In the genomic region with DNA sequence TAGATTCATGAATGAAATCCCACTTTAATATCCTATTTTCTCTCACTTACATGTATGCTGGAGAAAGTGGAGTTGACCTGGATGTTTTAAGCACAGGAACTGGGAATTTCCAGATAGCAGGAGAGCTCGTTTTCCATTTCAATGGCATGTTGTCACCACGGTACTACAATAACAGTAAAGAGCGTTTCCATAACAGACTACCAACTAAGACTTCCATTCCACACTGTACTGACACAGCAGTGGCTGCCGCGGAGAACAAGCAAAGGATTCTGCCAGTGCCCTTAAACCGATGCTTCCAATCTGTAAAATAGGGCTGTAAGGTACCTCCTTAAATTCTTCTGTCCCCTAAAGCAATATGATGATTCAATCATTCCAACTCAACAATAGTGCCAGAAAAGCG, we compare ENCODE assay signal across 15 cellular contexts.
DNase-seq lines count a peak whose midpoint lies in the region; ATAC-seq, FAIRE-seq and TF ChIP-seq lines count a peak whose summit lies in the region.
"Had no signal": no experiment of that assay in that cellular context is flagged by ENCODE, and none has a peak within 500 bp of the region (broad histone marks: within the 10 kb centered on the region; RNA-seq: fewer than 3 reads in every experiment).

No MANE protein-coding gene starts in this region.

- H3K36me3 ChIP-seq in liver (ENCODE audit: control insufficient read depth in 4 of 4, insufficient read depth in 3 of 4, low read depth in 1 of 4, low read length in 3 of 4), result no peaks in the 10 kb centered on the region
- no peaks in the 10 kb centered on the region for H3K36me3 ChIP-seq in HepG2 (replicated peaks in 1 of 2; ENCODE audit: control insufficient read depth in 1 of 2, insufficient read depth in 2 of 2, low read length in 2 of 2)
- no peaks in the 10 kb centered on the region for H3K36me3 ChIP-seq in iPS-20b (ENCODE audit: insufficient read depth, low read depth, low read length)
- no peaks in the 10 kb centered on the region for H3K36me3 ChIP-seq in suprapubic skin
- H3K36me3 ChIP-seq in transverse colon, result no peaks in the 10 kb centered on the region

- intact Hi-C loops in HepG2 (cut with micrococcal nuclease; ENCODE audit: unreplicated experiment), result no loop called here
- intact Hi-C loops in activated T-helper 2 cell treated with anti-CD3 and anti-CD28 coated beads, Interferon-gamma antibody, Interleukin-2, Interleukin-4, amounts not matched to agents 10 μg/mL and 5 μg/mL and 100 μg/mL, durations not matched to agents 14 hours and 24 hours and 36 hours (cut with micrococcal nuclease), result no loop called here
- intact Hi-C loops in transverse colon (cut with DNase I; ENCODE audit: low total_unique reads), result no loop called here

- no peaks in the 10 kb centered on the region for H3K4me1 Mint-ChIP-seq in activated T-helper 2 cell treated with anti-CD3 and anti-CD28 coated beads, Interferon-gamma antibody, Interleukin-2, Interleukin-4, amounts not matched to agents 10 μg/mL and 5 μg/mL and 100 μg/mL, durations not matched to agents 14 hours and 24 hours and 36 hours (ENCODE audit: low read depth)
- H3K4me1 Mint-ChIP-seq: stimulated activated naive CD8-positive, alpha-beta T cell treated with anti-CD3 and anti-CD28 coated beads, Interleukin-15, amount 100 ng/mL, for 72 hours had no signal

- no TSS peak for BruUV-seq in HepG2 (replicated peaks; lab: Mats Ljungman, UMichigan)

- in situ Hi-C loops in HepG2 (cut with HindIII; ENCODE audit: extremely low pct_ligation_motif_present, low pct_unique_long_range_greater_than_20kb), result no loop called here
- in situ Hi-C loops in astrocyte of the spinal cord (cut with HindIII; ENCODE audit: low sequenced_read_pairs), result no loop called here
- in situ Hi-C loops in transverse colon (cut with MboI; ENCODE audit: low pct_ligation_motif_present in 1 of 4, low pct_unique_long_range_greater_than_20kb in 1 of 4, low sequenced_read_pairs in 3 of 4), result no loop called here

- no peak for FAIRE-seq in HepG2 (lab: Jason Lieb, UNC)
- FAIRE-seq: endometrium had no signal

- H3K27ac ChIP-seq in liver (ENCODE audit: low read depth in 1 of 2, low read length in 2 of 2) (no peak overlapping the region), HepG2 (ENCODE audit: extremely low read length, insufficient read depth, low read length) (no peak overlapping the region), iPS-20b (ENCODE audit: low read length) (no peak overlapping the region), suprapubic skin (no peak overlapping the region), transverse colon (no peak overlapping the region)

- DNase-seq in HepG2 (ENCODE audit: low spot score) (no peak), astrocyte of the spinal cord (ENCODE audit: low read depth, low spot score) (peak; percentile 18), suprapubic skin (ENCODE audit: low spot score in 2 of 2) (no peak), transverse colon (no peak)
- DNase-seq in activated T-helper 2 cell treated with anti-CD3 and anti-CD28 coated beads, Interferon-gamma antibody, Interleukin-2, Interleukin-4, amounts not matched to agents 10 μg/mL and 5 μg/mL and 100 μg/mL, durations not matched to agents 14 hours and 24 hours and 36 hours (ENCODE audit: low spot score), result no peak
- DNase-seq: activated CD8-positive, alpha-beta memory T cell treated with anti-CD3 and anti-CD28 coated beads for 24 hours; GF-D8; occipital lobe; stimulated activated naive CD8-positive, alpha-beta T cell treated with anti-CD3 and anti-CD28 coated beads, Interleukin-15, amount 100 ng/mL, for 72 hours had no signal

- H2AFZ ChIP-seq in HepG2 (ENCODE audit: low read length), result no peak overlapping the region

- no peak for TF ChIP-seq RAD21 in liver (IDR thresholded peaks at IDR 0.05)
- no peak for TF ChIP-seq RAD21 in HepG2 (CRISPR knock-in tag; IDR thresholded peaks at IDR 0.05)

- POLR2A ChIA-PET in HepG2 (lab: Yijun Ruan, JAX), result no interaction called here

- no peaks in the 10 kb centered on the region for H3K36me3 Mint-ChIP-seq in activated T-helper 2 cell treated with anti-CD3 and anti-CD28 coated beads, Interferon-gamma antibody, Interleukin-2, Interleukin-4, amounts not matched to agents 10 μg/mL and 5 μg/mL and 100 μg/mL, durations not matched to agents 14 hours and 24 hours and 36 hours (ENCODE audit: low read depth)
- H3K36me3 Mint-ChIP-seq: activated naive CD8-positive, alpha-beta T cell had no signal

- H4K20me1 ChIP-seq in HepG2 (ENCODE audit: insufficient read depth, low read length), result no peaks in the 10 kb centered on the region

- H3K9ac ChIP-seq in liver (ENCODE audit: low read depth in 1 of 2, low read length in 2 of 2) (no peak overlapping the region), HepG2 (ENCODE audit: insufficient read depth, low read depth, low read length) (no peak overlapping the region), iPS-20b (ENCODE audit: low read depth, low read length) (0 out of 2 replicates have a peak overlapping the region, but pooled peaks have one; percentile 5)

- H3K4me3 ChIP-seq in liver (ENCODE audit: low read depth in 1 of 3, low read length in 3 of 3) (peak overlapping the region in 2 of 3 donors; percentile 28 to 37), HepG2 (replicated peaks in 1 of 3; ENCODE audit: insufficient read depth in 1 of 3, low read depth in 2 of 3, low read length in 3 of 3) (no peak overlapping the region), astrocyte of the spinal cord (ENCODE audit: low read depth, low read length) (no peak overlapping the region), iPS-20b (ENCODE audit: low read length) (peak overlapping the region; percentile 46; the same call in 1 of the 2 replicates), suprapubic skin (no peak overlapping the region), transverse colon (no peak overlapping the region)

- no peak for TF ChIP-seq EP300 in HepG2 (IDR thresholded peaks at IDR 0.05; ENCODE audit: low read depth in 2 of 2, low read length in 2 of 2)
- TF ChIP-seq EP300 in HepG2 (CRISPR knock-in tag; IDR thresholded peaks at IDR 0.05; ENCODE audit: borderline replicate concordance), result no peak
- no peak for TF ChIP-seq EP300 in suprapubic skin (IDR thresholded peaks at IDR 0.05)
- no peak for TF ChIP-seq EP300 in transverse colon (IDR thresholded peaks at IDR 0.05; ENCODE audit: low read depth)

- no peak overlapping the region for H3K4me2 ChIP-seq in HepG2 (ENCODE audit: low read depth, low read length)

- H3K9me3 Mint-ChIP-seq in activated T-helper 2 cell treated with anti-CD3 and anti-CD28 coated beads, Interferon-gamma antibody, Interleukin-2, Interleukin-4, amounts not matched to agents 10 μg/mL and 5 μg/mL and 100 μg/mL, durations not matched to agents 14 hours and 24 hours and 36 hours, result no peaks in the 10 kb centered on the region
- H3K9me3 Mint-ChIP-seq: stimulated activated naive CD8-positive, alpha-beta T cell treated with anti-CD3 and anti-CD28 coated beads, Interleukin-15, amount 100 ng/mL, for 72 hours; T-helper 2 cell treated with Interferon-gamma antibody and Interleukin-4, amounts not matched to agents 5 μg/mL and 100 μg/mL, for 36 hours had no signal

- no peaks in the 10 kb centered on the region for H3K79me2 ChIP-seq in HepG2 (ENCODE audit: insufficient read depth, low read length)

- TF ChIP-seq POLR2A in HepG2 (IDR thresholded peaks at IDR 0.05; ENCODE audit: insufficient read depth in 1 of 2, low read depth in 2 of 2, low read length in 2 of 2), result no peak
- TF ChIP-seq POLR2A in suprapubic skin (IDR thresholded peaks at IDR 0.05), result no peak
- no peak for TF ChIP-seq POLR2A in transverse colon (IDR thresholded peaks at IDR 0.05)

- 31% methylated on average over 7 of the region's 7 CpGs for WGBS in liver
- 49% methylated on average over 5 of the region's 7 CpGs for WGBS in HepG2 (ENCODE audit: low lambda C conversion rate)
- WGBS in suprapubic skin, result 39% methylated on average over 7 of the region's 7 CpGs
- 52% methylated on average over 7 of the region's 7 CpGs; no CpG with 5 or more reads in 1 of the 2 donors for WGBS in transverse colon (ENCODE audit: low coverage in 1 of 2), 2 donors

- ATAC-seq in HepG2 (no peak), GM21529 (IDR thresholded peaks at IDR 0.05; ENCODE audit: unreplicated experiment) (no peak)
- ATAC-seq: stimulated activated naive CD8-positive, alpha-beta T cell treated with anti-CD3 and anti-CD28 coated beads, Interleukin-15, amount 100 ng/mL, for 72 hours had no signal

- H3K27ac Mint-ChIP-seq in activated T-helper 2 cell treated with anti-CD3 and anti-CD28 coated beads, Interferon-gamma antibody, Interleukin-2, Interleukin-4, amounts not matched to agents 10 μg/mL and 5 μg/mL and 100 μg/mL, durations not matched to agents 14 hours and 24 hours and 36 hours, result no peak overlapping the region
- H3K27ac Mint-ChIP-seq: activated naive CD8-positive, alpha-beta T cell; stimulated activated naive CD8-positive, alpha-beta T cell treated with anti-CD3 and anti-CD28 coated beads, Interleukin-15, amount 100 ng/mL, for 72 hours; T-helper 2 cell treated with Interferon-gamma antibody and Interleukin-4, amounts not matched to agents 5 μg/mL and 100 μg/mL, for 36 hours had no signal

- H3K9me3 ChIP-seq in liver (ENCODE audit: control insufficient read depth in 4 of 4, low read length in 3 of 4), result no peaks in the 10 kb centered on the region
- no peaks in the 10 kb centered on the region for H3K9me3 ChIP-seq in HepG2 (ENCODE audit: low read length)
- H3K9me3 ChIP-seq in iPS-20b (ENCODE audit: insufficient read depth, low read depth, low read length), result no peaks in the 10 kb centered on the region
- H3K9me3 ChIP-seq in suprapubic skin, result no peaks in the 10 kb centered on the region
- H3K9me3 ChIP-seq in transverse colon, result no peaks in the 10 kb centered on the region

- H3K27me3 ChIP-seq in liver (ENCODE audit: control insufficient read depth in 4 of 4, insufficient read depth in 4 of 4, low read length in 3 of 4) (no peaks in the 10 kb centered on the region), HepG2 (ENCODE audit: control insufficient read depth in 1 of 2, insufficient read depth in 2 of 2, low read length in 2 of 2) (no peaks in the 10 kb centered on the region), iPS-20b (ENCODE audit: insufficient read depth, low read length) (no peaks in the 10 kb centered on the region), suprapubic skin (no peaks in the 10 kb centered on the region), transverse colon (no peaks in the 10 kb centered on the region)

- no peak overlapping the region for H3K4me3 Mint-ChIP-seq in activated T-helper 2 cell treated with anti-CD3 and anti-CD28 coated beads, Interferon-gamma antibody, Interleukin-2, Interleukin-4, amounts not matched to agents 10 μg/mL and 5 μg/mL and 100 μg/mL, durations not matched to agents 14 hours and 24 hours and 36 hours (ENCODE audit: low read depth)
- H3K4me3 Mint-ChIP-seq: activated naive CD8-positive, alpha-beta T cell; stimulated activated naive CD8-positive, alpha-beta T cell treated with anti-CD3 and anti-CD28 coated beads, Interleukin-15, amount 100 ng/mL, for 72 hours; T-helper 2 cell treated with Interferon-gamma antibody and Interleukin-4, amounts not matched to agents 5 μg/mL and 100 μg/mL, for 36 hours had no signal

- peaks cover 2 to 3% (median 2%) of the 10 kb centered on the region in 4 donors for H3K4me1 ChIP-seq in liver (ENCODE audit: control insufficient read depth in 4 of 4, insufficient read depth in 4 of 4, low read length in 3 of 4)
- H3K4me1 ChIP-seq in HepG2 (ENCODE audit: insufficient read depth, low read length), result peaks cover 13% of the 10 kb centered on the region
- H3K4me1 ChIP-seq in iPS-20b (ENCODE audit: insufficient read depth, low read length), result peaks cover 3% of the 10 kb centered on the region; the same call in 1 of the 2 replicates
- no peaks in the 10 kb centered on the region for H3K4me1 ChIP-seq in suprapubic skin
- H3K4me1 ChIP-seq in transverse colon, result peaks cover 0 to 4% (median 0%) of the 10 kb centered on the region in 4 donors

- CTCF ChIA-PET in HepG2 (lab: Yijun Ruan, JAX; ENCODE audit: low intra/inter-chr PET ratio, low total read pairs), result no interaction called here

- TF ChIP-seq CTCF in liver (IDR thresholded peaks at IDR 0.05; ENCODE audit: low read depth, low read length, missing input control), result no peak
- no peak for TF ChIP-seq CTCF in HepG2 (CRISPR knock-in tag; IDR thresholded peaks at IDR 0.05)
- TF ChIP-seq CTCF in astrocyte of the spinal cord (IDR thresholded peaks at IDR 0.05; ENCODE audit: low read depth, low read length), result no peak
- TF ChIP-seq CTCF in suprapubic skin (IDR thresholded peaks at IDR 0.05), result no peak
- no peak for TF ChIP-seq CTCF in transverse colon (IDR thresholded peaks at IDR 0.05)

- no peaks in the 10 kb centered on the region for H3K27me3 Mint-ChIP-seq in activated T-helper 2 cell treated with anti-CD3 and anti-CD28 coated beads, Interferon-gamma antibody, Interleukin-2, Interleukin-4, amounts not matched to agents 10 μg/mL and 5 μg/mL and 100 μg/mL, durations not matched to agents 14 hours and 24 hours and 36 hours (ENCODE audit: low read depth)
- H3K27me3 Mint-ChIP-seq: activated naive CD8-positive, alpha-beta T cell; stimulated activated naive CD8-positive, alpha-beta T cell treated with anti-CD3 and anti-CD28 coated beads, Interleukin-15, amount 100 ng/mL, for 72 hours had no signal

Comparison
In these comparisons a context has a peak if more than half of its experiments do, and no peak if none do; other contexts are left out.
1. H3K4me3 ChIP-seq: peak in liver (2 of 3) and iPS-20b (single experiment); none in HepG2 (0 of 3), astrocyte of the spinal cord (single experiment), suprapubic skin (single experiment) and transverse colon (0 of 4).